In genomic region chr19:10402441-10403038, GRCh38 we compare ENCODE assay signal across 8 cellular contexts. TPM values are rescaled to one million over a fixed set of nuclear protein-coding genes. Genes with fewer than 3 reads are reported as not detected.
A peak's percentile ranks its signal among the peaks of the same experiment; 100 is the strongest.
DNase-seq lines count a peak whose midpoint lies in the region; ATAC-seq and TF ChIP-seq lines count a peak whose summit lies in the region.

No MANE protein-coding gene starts in this region.

- ATAC-seq in GM18517 (IDR thresholded peaks at IDR 0.05; ENCODE audit: unreplicated experiment) (no peak), GM21619 (IDR thresholded peaks at IDR 0.05; ENCODE audit: unreplicated experiment) (no peak)

- H3K36me3 ChIP-seq in MG63: peaks cover 34% of the 10 kb centered on the region

- peaks cover 8% of the 10 kb centered on the region for H3K27me3 ChIP-seq in MG63

- peak overlapping the region; percentile 96 for H3K4me3 ChIP-seq in MG63
- H3K4me3 ChIP-seq in cardiac fibroblast (replicated peaks in 1 of 2; ENCODE audit: low read depth in 2 of 2, low read length in 2 of 2): peak overlapping the region; percentile 99 to 100

- no peaks in the 10 kb centered on the region for H3K9me3 ChIP-seq in MG63

- DNase-seq in COR-L47 (lab: John Stamatoyannopoulos, UW): peak; percentile 17
- DNase-seq in MG63: peak; percentile 80
- DNase-seq in cardiac fibroblast (ENCODE audit: low read depth in 2 of 2): peak; percentile 47 to 52
- DNase-seq in lung microvascular endothelial cell (ENCODE audit: low read depth in 2 of 2): peak; percentile 76 to 91
- DNase-seq in Ammon's horn (ENCODE audit: low spot score): no peak
- DNase-seq in superior temporal gyrus (ENCODE audit: extremely low spot score): no peak

- no peak for TF ChIP-seq CTCF in cardiac fibroblast (IDR thresholded peaks at IDR 0.05; ENCODE audit: low read depth, low read length)

RNA-seq across cellular contexts. Expression of gene CDC37, which starts 0.8 kb away (rescaled TPM):
- 485 and 519 TPM in 2 replicates for total RNA-seq in MG63 (2014; rRNA removed; shearing (Covaris generic); ENCODE audit: low replicate concordance)
- 198 and 235 TPM in 2 replicates for total RNA-seq in lung microvascular endothelial cell

RNA-seq across cellular contexts. Expression of gene PDE4A, which starts 17.8 kb away (rescaled TPM):
- total RNA-seq in MG63 (2014; rRNA removed; shearing (Covaris generic); ENCODE audit: low replicate concordance): 3.1 and 5.5 TPM in 2 replicates
- total RNA-seq in lung microvascular endothelial cell: 1.3 and 1.8 TPM in 2 replicates

RNA-seq across cellular contexts. Expression of gene TYK2, which starts 22.2 kb away (rescaled TPM):
- total RNA-seq in MG63 (2014; rRNA removed; shearing (Covaris generic); ENCODE audit: low replicate concordance): 87.9 and 124 TPM in 2 replicates
- 41.2 and 74.0 TPM in 2 replicates for total RNA-seq in lung microvascular endothelial cell

Comparison
In these comparisons a context has a peak if more than half of its experiments do, and no peak if none do; other contexts are left out.
1. DNase-seq: peak in COR-L47 (single experiment), MG63 (single experiment), cardiac fibroblast (2 of 2) and lung microvascular endothelial cell (2 of 2); none in Ammon's horn (single experiment) and superior temporal gyrus (single experiment).